Comparison of ENCODE assay signal across 17 cellular contexts in the genomic region with DNA sequence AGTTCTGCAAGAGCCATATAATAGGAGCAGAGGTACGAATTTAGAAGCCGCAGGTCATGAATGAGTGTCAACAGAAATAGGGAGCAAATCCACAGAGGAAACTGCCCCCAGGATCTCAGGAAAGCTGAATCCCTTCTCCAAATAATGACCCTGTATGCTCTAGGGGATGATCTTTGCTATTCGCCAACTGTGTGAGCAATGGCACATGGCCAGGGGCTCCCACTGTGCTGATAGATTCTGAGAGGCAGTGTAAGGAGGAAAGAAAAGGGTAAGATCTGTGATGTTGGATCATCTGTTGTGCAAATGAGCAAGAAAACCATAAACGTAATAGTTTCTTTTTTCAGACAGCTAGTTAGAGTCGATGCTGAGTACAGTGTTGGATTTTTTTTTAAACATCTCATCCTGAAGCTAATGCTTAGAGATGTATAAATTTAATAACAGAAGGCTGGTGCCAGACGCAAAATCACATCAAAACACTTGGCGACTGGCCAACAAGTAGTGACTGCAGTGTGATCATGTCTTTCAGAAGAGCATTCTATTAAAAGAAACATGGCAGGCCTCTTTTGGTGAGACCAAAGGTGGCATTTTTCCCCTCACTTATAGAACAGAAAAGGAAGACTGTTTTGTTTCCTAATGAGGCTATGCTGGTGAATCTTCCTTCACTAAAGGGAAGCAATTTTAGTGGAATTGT.
A peak's percentile ranks its signal among the peaks of the same experiment; 100 is the strongest.
DNase-seq lines count a peak whose midpoint lies in the region; TF ChIP-seq lines count a peak whose summit lies in the region.
"Had no signal": no experiment of that assay in that cellular context is flagged by ENCODE, and none has a peak within 500 bp of the region (broad histone marks: within the 10 kb centered on the region; RNA-seq: fewer than 3 reads in every experiment).

No MANE protein-coding gene starts in this region.

- no peaks in the 10 kb centered on the region for H4K20me1 ChIP-seq in GM23248 (ENCODE audit: insufficient read depth)

- H3K27ac Mint-ChIP-seq in endodermal cell: no peak overlapping the region
- H3K27ac Mint-ChIP-seq in CD4-positive, alpha-beta memory T cell: no peak overlapping the region
- H3K27ac Mint-ChIP-seq: mesothelial cell of epicardium had no signal

- no peak overlapping the region for H3K27ac ChIP-seq in GM23248
- peak overlapping the region; percentile 45 for H3K27ac ChIP-seq in endodermal cell (ENCODE audit: low read depth, low read length)
- H3K27ac ChIP-seq in CD4-positive, alpha-beta memory T cell (ENCODE audit: low read depth, low read length): no peak overlapping the region
- H3K27ac ChIP-seq: C4-2B, colonic mucosa, neutrophil, RWPE1 had no signal

- no peak overlapping the region for H3K4me3 Mint-ChIP-seq in endodermal cell
- H3K4me3 Mint-ChIP-seq in CD4-positive, alpha-beta memory T cell: no peak overlapping the region
- H3K4me3 Mint-ChIP-seq: mesothelial cell of epicardium had no signal

- no peaks in the 10 kb centered on the region for H3K79me2 ChIP-seq in GM23248 (ENCODE audit: insufficient read depth)

- no peaks in the 10 kb centered on the region for H3K27me3 Mint-ChIP-seq in endodermal cell (ENCODE audit: insufficient read depth)
- peaks cover 0 to 2% of the 10 kb centered on the region in 2 donors for H3K27me3 Mint-ChIP-seq in CD4-positive, alpha-beta memory T cell

- no peaks in the 10 kb centered on the region for H3K9me3 Mint-ChIP-seq in endodermal cell
- peaks cover 0 to 2% (median 0%) of the 10 kb centered on the region in 8 donors for H3K9me3 Mint-ChIP-seq in CD4-positive, alpha-beta memory T cell
- H3K9me3 Mint-ChIP-seq: mesothelial cell of epicardium had no signal

- H3K36me3 ChIP-seq in GM23248 (ENCODE audit: low read depth): no peaks in the 10 kb centered on the region
- no peaks in the 10 kb centered on the region for H3K36me3 ChIP-seq in endodermal cell (ENCODE audit: control insufficient read depth, insufficient read depth, low read length)
- H3K36me3 ChIP-seq in CD4-positive, alpha-beta memory T cell (ENCODE audit: insufficient read depth, low read length): no peaks in the 10 kb centered on the region
- H3K36me3 ChIP-seq: colonic mucosa, neutrophil had no signal

- H3K4me1 Mint-ChIP-seq in endodermal cell: no peaks in the 10 kb centered on the region
- H3K4me1 Mint-ChIP-seq in CD4-positive, alpha-beta memory T cell: no peaks in the 10 kb centered on the region

- H3F3A ChIP-seq in GM23248 (ENCODE audit: insufficient read depth): no peaks in the 10 kb centered on the region

- H3K4me2 ChIP-seq in GM23248 (ENCODE audit: unreplicated experiment): no peak overlapping the region

- no peaks in the 10 kb centered on the region for H3K9me3 ChIP-seq in GM23248 (ENCODE audit: low read depth)
- H3K9me3 ChIP-seq in endodermal cell (ENCODE audit: control insufficient read depth, low read length): no peaks in the 10 kb centered on the region
- H3K9me3 ChIP-seq in CD4-positive, alpha-beta memory T cell (ENCODE audit: control insufficient read depth in 1 of 2, low read length in 2 of 2): no peaks in the 10 kb centered on the region
- H3K9me3 ChIP-seq: colonic mucosa, neutrophil had no signal

- H3K9me2 ChIP-seq in GM23248 (ENCODE audit: insufficient read depth): no peaks in the 10 kb centered on the region; the same call in none of the 2 replicates

- H3K27me3 ChIP-seq in GM23248 (replicated peaks; ENCODE audit: insufficient read depth) (peaks cover 4% of the 10 kb centered on the region; the same call in 1 of the 2 replicates), endodermal cell (ENCODE audit: control insufficient read depth, insufficient read depth, low read length, poor library complexity, severe bottlenecking) (no peaks in the 10 kb centered on the region)
- H3K27me3 ChIP-seq in CD4-positive, alpha-beta memory T cell (ENCODE audit: insufficient read depth, low read length): no peaks in the 10 kb centered on the region
- H3K27me3 ChIP-seq: colonic mucosa, neutrophil had no signal

- H3K9ac ChIP-seq in GM23248: no peak overlapping the region
- H3K9ac ChIP-seq in endodermal cell (ENCODE audit: extremely low read depth, low read length, poor library complexity, severe bottlenecking): no peak overlapping the region

- in situ Hi-C loops in GM23248 (cut with MboI): no loop called here

- DNase-seq in GM23248 (peak; percentile 5), NCI-H146 (lab: John Stamatoyannopoulos, UW) (peak; percentile 77), NCI-H748 treated with DMSO at 0.1 percent for 48 hours (lab: John Stamatoyannopoulos, UW) (peak; percentile 81), endodermal cell (no peak), DMS114 treated with DMSO at 0.1 percent for 48 hours (lab: John Stamatoyannopoulos, UW; ENCODE audit: unreplicated experiment) (no peak), mesenteric fat pad (ENCODE audit: low spot score) (no peak)
- no peak for DNase-seq in CD4-positive, alpha-beta memory T cell
- DNase-seq: activated CD4-positive, alpha-beta T cell treated with anti-CD3 and anti-CD28 coated beads for 4 hours; activated naive CD4-positive, alpha-beta T cell; colonic mucosa; Karpas-422; NCI-H526 treated with DMSO at 0.1 percent for 48 hours; stimulated activated CD4-positive, alpha-beta T cell treated with anti-CD3 and anti-CD28 coated beads, Interleukin-2, amount 100 ng/mL, for 24 hours had no signal

- CTCF ChIA-PET in CD4-positive, alpha-beta memory T cell (lab: Charles Lee; ENCODE audit: partially characterized antibody): no interaction called here

- WGBS in GM23248 (ENCODE audit: low coverage in 1 of 2, low lambda C conversion rate in 2 of 2, missing lambda C conversion rate in 2 of 2), 2 experiments: 20 to 21% methylated on average over 7 of the region's 7 CpGs
- 84 to 92% methylated on average over 7 of the region's 7 CpGs for WGBS in endodermal cell (ENCODE audit: insufficient coverage in 1 of 2, insufficient read length in 1 of 2), 2 experiments

- TF ChIP-seq CTCF in endodermal cell (conservative IDR thresholded peaks at IDR 0.05): no peak

- no peaks in the 10 kb centered on the region for H3K36me3 Mint-ChIP-seq in endodermal cell (ENCODE audit: low read depth)
- H3K36me3 Mint-ChIP-seq in CD4-positive, alpha-beta memory T cell: no peaks in the 10 kb centered on the region
- H3K36me3 Mint-ChIP-seq: mesothelial cell of epicardium had no signal

- H3K4me1 ChIP-seq in GM23248 (ENCODE audit: insufficient read depth): no peaks in the 10 kb centered on the region
- H3K4me1 ChIP-seq in endodermal cell (ENCODE audit: control insufficient read depth, insufficient read depth, low read length): no peaks in the 10 kb centered on the region
- H3K4me1 ChIP-seq in CD4-positive, alpha-beta memory T cell (ENCODE audit: insufficient read depth, low read length): no peaks in the 10 kb centered on the region
- H3K4me1 ChIP-seq: colonic mucosa had no signal

- intact Hi-C loops in CD4-positive, alpha-beta memory T cell (cut with micrococcal nuclease): no loop called here

- POLR2A ChIA-PET in CD4-positive, alpha-beta memory T cell (lab: Charles Lee; ENCODE audit: partially characterized antibody): no interaction called here

- no peak overlapping the region for H2AFZ ChIP-seq in GM23248

- H3K4me3 ChIP-seq in GM23248 (no peak overlapping the region), endodermal cell (ENCODE audit: low read length) (no peak overlapping the region)
- H3K4me3 ChIP-seq in CD4-positive, alpha-beta memory T cell (ENCODE audit: low read length in 2 of 2): no peak overlapping the region
- H3K4me3 ChIP-seq: colonic mucosa had no signal

Comparison
In these comparisons a context has a peak if more than half of its experiments do, and no peak if none do; other contexts are left out.
1. DNase-seq: peak in GM23248 (single experiment), NCI-H146 (single experiment) and NCI-H748 treated with DMSO at 0.1 percent for 48 hours (single experiment); none in endodermal cell (single experiment), CD4-positive, alpha-beta memory T cell (0 of 5), DMS114 treated with DMSO at 0.1 percent for 48 hours (single experiment) and mesenteric fat pad (single experiment).